ENCODE assay signal across 27 cellular contexts in genomic region chr2:86566828-86567205, GRCh38.
"Had no signal": no experiment of that assay in that cellular context is flagged by ENCODE, and none has a peak within 500 bp of the region (broad histone marks: within the 10 kb centered on the region; RNA-seq: fewer than 3 reads in every experiment).

No MANE protein-coding gene starts in this region.

- H3K36me3 ChIP-seq: colonic mucosa, gastrocnemius medialis, thoracic aorta had no signal

- H3K27me3 ChIP-seq: colonic mucosa, gastrocnemius medialis, hepatocyte had no signal

- H3K9me3 Mint-ChIP-seq: activated B cell treated with CpG ODN at 0.5 μM for 24 hours; activated naive CD4-positive, alpha-beta T cell treated with anti-CD3 and anti-CD28 coated beads, Interleukin-2, amount 50 U/mL, for 24 hours had no signal

- DNase-seq: activated B cell treated with CpG ODN at 0.5 μM for 24 hours; activated CD8-positive, alpha-beta memory T cell treated with anti-CD3 and anti-CD28 coated beads, Interleukin-2, amount 10 ng/mL, durations not matched to agents 7 days and 5 days; activated CD8-positive, alpha-beta T cell treated with anti-CD3 and anti-CD28 coated beads, Interleukin-2, amount 10 ng/mL, durations not matched to agents 7 days and 5 days; activated naive CD8-positive, alpha-beta T cell treated with anti-CD3 and anti-CD28 coated beads, Interleukin-2, amount 50 U/mL, for 24 hours; activated T-cell treated with anti-CD3 and anti-CD28 coated beads, Interleukin-2, amount 50 U/mL, for 48 hours; colonic mucosa; effector CD8-positive, alpha-beta T cell; gastrocnemius medialis; glutamatergic neuron; islet precursor cell; left cardiac atrium; naive thymus-derived CD4-positive, alpha-beta T cell; stimulated activated CD4-positive, alpha-beta T cell treated with anti-CD3 and anti-CD28 coated beads, Interleukin-12 subunit alpha, Interleukin-12 subunit beta, amount 100 ng/mL, for 4 hours; stimulated activated CD4-positive, alpha-beta T cell treated with anti-CD3 and anti-CD28 coated beads, Interleukin-4, amount 100 ng/mL, for 1 hour; stimulated activated naive CD8-positive, alpha-beta T cell treated with anti-CD3 and anti-CD28 coated beads, Interleukin-15, Interleukin-2, amounts not matched to agents 100 U/mL and 50 U/mL, for 24 hours; T-helper 1 cell; trophoblast cell had no signal

- H3K27ac Mint-ChIP-seq: activated B cell treated with CpG ODN at 0.5 μM for 24 hours; activated CD8-positive, alpha-beta memory T cell treated with anti-CD3 and anti-CD28 coated beads, Interleukin-2, amount 10 ng/mL, durations not matched to agents 7 days and 5 days; activated CD8-positive, alpha-beta T cell treated with anti-CD3 and anti-CD28 coated beads, Interleukin-2, amount 10 ng/mL, durations not matched to agents 7 days and 5 days; activated naive CD4-positive, alpha-beta T cell treated with anti-CD3 and anti-CD28 coated beads, Interleukin-2, amount 50 U/mL, for 24 hours; activated naive CD8-positive, alpha-beta T cell treated with anti-CD3 and anti-CD28 coated beads, Interleukin-2, amount 50 U/mL, for 24 hours; activated T-helper 2 cell treated with anti-CD3 and anti-CD28 coated beads, Interferon-gamma antibody, Interleukin-2, Interleukin-4, amounts not matched to agents 10 μg/mL and 5 μg/mL and 100 μg/mL, durations not matched to agents 14 hours and 24 hours and 36 hours; mesothelial cell of epicardium; naive thymus-derived CD4-positive, alpha-beta T cell; T-helper 2 cell treated with Interferon-gamma antibody and Interleukin-4, amounts not matched to agents 5 μg/mL and 100 μg/mL, for 36 hours had no signal

- H3K4me2 ChIP-seq: hepatocyte had no signal

- H3K9me3 ChIP-seq: colonic mucosa, gastrocnemius medialis, thoracic aorta had no signal

- H3K4me3 ChIP-seq: colonic mucosa, gastrocnemius medialis, hepatocyte, skin epidermis, thoracic aorta had no signal

- H3K36me3 Mint-ChIP-seq: activated naive CD4-positive, alpha-beta T cell treated with anti-CD3 and anti-CD28 coated beads, Interleukin-2, amount 50 U/mL, for 24 hours; mesothelial cell of epicardium had no signal

- H3K4me3 Mint-ChIP-seq: activated B cell treated with CpG ODN at 0.5 μM for 24 hours; activated CD8-positive, alpha-beta memory T cell treated with anti-CD3 and anti-CD28 coated beads, Interleukin-2, amount 10 ng/mL, durations not matched to agents 7 days and 5 days; activated CD8-positive, alpha-beta T cell treated with anti-CD3 and anti-CD28 coated beads, Interleukin-2, amount 10 ng/mL, durations not matched to agents 7 days and 5 days; activated naive CD4-positive, alpha-beta T cell treated with anti-CD3 and anti-CD28 coated beads, Interleukin-2, amount 50 U/mL, for 24 hours; activated naive CD8-positive, alpha-beta T cell treated with anti-CD3 and anti-CD28 coated beads, Interleukin-2, amount 50 U/mL, for 24 hours; mesothelial cell of epicardium; naive thymus-derived CD4-positive, alpha-beta T cell; neural crest cell; T-helper 2 cell treated with Interferon-gamma antibody and Interleukin-4, amounts not matched to agents 5 μg/mL and 100 μg/mL, for 36 hours had no signal

- H3K27ac ChIP-seq: colonic mucosa, epithelial cell of prostate, gastrocnemius medialis, hepatocyte, skin epidermis, thoracic aorta had no signal

- H2AFZ ChIP-seq: hepatocyte had no signal

- ATAC-seq: activated CD8-positive, alpha-beta memory T cell treated with anti-CD3 and anti-CD28 coated beads, Interleukin-2, amount 10 ng/mL, durations not matched to agents 7 days and 5 days; activated CD8-positive, alpha-beta T cell treated with anti-CD3 and anti-CD28 coated beads, Interleukin-2, amount 10 ng/mL, durations not matched to agents 7 days and 5 days; activated naive CD8-positive, alpha-beta T cell treated with anti-CD3 and anti-CD28 coated beads, Interleukin-2, amount 50 U/mL, for 24 hours; gastrocnemius medialis; naive thymus-derived CD4-positive, alpha-beta T cell; sciatic nerve; stimulated activated naive CD8-positive, alpha-beta T cell treated with anti-CD3 and anti-CD28 coated beads, Interleukin-15, Interleukin-2, amounts not matched to agents 100 U/mL and 50 U/mL, for 24 hours had no signal

- H3K27me3 Mint-ChIP-seq: activated naive CD4-positive, alpha-beta T cell treated with anti-CD3 and anti-CD28 coated beads, Interleukin-2, amount 50 U/mL, for 24 hours had no signal
